Comparison of ENCODE assay signal across 1 cellular context in genomic region chr1:111417755-111418154, GRCh38.
TF ChIP-seq lines count a peak whose summit lies in the region.

No MANE protein-coding gene starts in this region.

TF ChIP-seq in HepG2, 621 proteins besides CTCF, POLR2A, EP300 and RAD21 (continued from another document and continues in another):
- TF ChIP-seq, protein P1, sequence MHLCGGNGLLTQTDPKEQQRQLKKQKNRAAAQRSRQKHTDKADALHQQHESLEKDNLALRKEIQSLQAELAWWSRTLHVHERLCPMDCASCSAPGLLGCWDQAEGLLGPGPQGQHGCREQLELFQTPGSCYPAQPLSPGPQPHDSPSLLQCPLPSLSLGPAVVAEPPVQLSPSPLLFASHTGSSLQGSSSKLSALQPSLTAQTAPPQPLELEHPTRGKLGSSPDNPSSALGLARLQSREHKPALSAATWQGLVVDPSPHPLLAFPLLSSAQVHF (CRISPR knock-in tag; IDR thresholded peaks at IDR 0.05) = no peak
- TF ChIP-seq SOX5 (CRISPR knock-in tag; IDR thresholded peaks at IDR 0.05; ENCODE audit: borderline replicate concordance) (peak; percentile 60; the same call in 1 of the 2 replicates), ZNF274 (CRISPR knock-in tag; IDR thresholded peaks at IDR 0.05) (no peak), JUN (CRISPR knock-in tag; IDR thresholded peaks at IDR 0.05) (0 out of 2 replicates have a peak, but pooled peaks have one; percentile 23), KAT8 (CRISPR knock-in tag; IDR thresholded peaks at IDR 0.05) (peak; percentile 71; the same call in 1 of the 2 replicates), ZSCAN20 (CRISPR knock-in tag; IDR thresholded peaks at IDR 0.05; ENCODE audit: borderline replicate concordance) (no peak), FOXA3 (CRISPR knock-in tag; IDR thresholded peaks at IDR 0.05) (peak; percentile 99), TBX2 (CRISPR knock-in tag; IDR thresholded peaks at IDR 0.05; ENCODE audit: borderline replicate concordance) (0 out of 2 replicates have a peak, but pooled peaks have one; percentile 22), ARNTL (CRISPR knock-in tag; IDR thresholded peaks at IDR 0.05) (0 out of 2 replicates have a peak, but pooled peaks have one; percentile 45), TGIF2 (CRISPR knock-in tag; IDR thresholded peaks at IDR 0.05) (peak; percentile 79; the same call in 1 of the 2 replicates), ZBTB20 (CRISPR knock-in tag; IDR thresholded peaks at IDR 0.05; ENCODE audit: borderline replicate concordance, low read depth) (peak; percentile 89; the same call in 1 of the 2 replicates), ZNF788 (CRISPR knock-in tag; IDR thresholded peaks at IDR 0.05; ENCODE audit: borderline replicate concordance) (0 out of 2 replicates have a peak, but pooled peaks have one; percentile 31), HOXA7 (CRISPR knock-in tag; IDR thresholded peaks at IDR 0.05) (no peak), MZF1 (CRISPR knock-in tag; IDR thresholded peaks at IDR 0.05; ENCODE audit: borderline replicate concordance) (no peak), FOXP1 (IDR thresholded peaks at IDR 0.05) (peak; percentile 55), FOXP1 (CRISPR knock-in tag; IDR thresholded peaks at IDR 0.05) (peak; percentile 92), FOXO1 (CRISPR knock-in tag; IDR thresholded peaks at IDR 0.05) (peak; percentile 87), IKZF5 (CRISPR knock-in tag; IDR thresholded peaks at IDR 0.05) (peak; percentile 74; the same call in 1 of the 2 replicates), ZBTB8A (CRISPR knock-in tag; IDR thresholded peaks at IDR 0.05; ENCODE audit: borderline replicate concordance, low read depth) (no peak), ZFP36L2 (CRISPR knock-in tag; IDR thresholded peaks at IDR 0.05) (no peak), CREM (IDR thresholded peaks at IDR 0.05) (peak; percentile 51; the same call in 1 of the 2 replicates), CREM (CRISPR knock-in tag; IDR thresholded peaks at IDR 0.05) (no peak), SIX1 (CRISPR knock-in tag; IDR thresholded peaks at IDR 0.05; ENCODE audit: borderline replicate concordance) (no peak), PHF8 (CRISPR knock-in tag; IDR thresholded peaks at IDR 0.05) (no peak), RARA (CRISPR knock-in tag; IDR thresholded peaks at IDR 0.05) (peak; percentile 81), POGZ (CRISPR knock-in tag; IDR thresholded peaks at IDR 0.05) (0 out of 2 replicates have a peak, but pooled peaks have one; percentile 52), ZBTB42 (CRISPR knock-in tag; IDR thresholded peaks at IDR 0.05) (no peak), MEF2D (CRISPR knock-in tag; IDR thresholded peaks at IDR 0.05) (peak; percentile 99), ZSCAN12 (CRISPR knock-in tag; IDR thresholded peaks at IDR 0.05) (no peak), ZNF138 (CRISPR knock-in tag; IDR thresholded peaks at IDR 0.05; ENCODE audit: low read depth) (no peak), ZNF329 (CRISPR knock-in tag; IDR thresholded peaks at IDR 0.05; ENCODE audit: low read depth) (no peak), GATAD2A (CRISPR knock-in tag; IDR thresholded peaks at IDR 0.05) (peak; percentile 89), MIER2 (CRISPR knock-in tag; IDR thresholded peaks at IDR 0.05) (0 out of 2 replicates have a peak, but pooled peaks have one; percentile 28), SPEN (CRISPR knock-in tag; IDR thresholded peaks at IDR 0.05; ENCODE audit: low read depth) (no peak), NCOA2 (CRISPR knock-in tag; IDR thresholded peaks at IDR 0.05) (peak; percentile 69), ZHX1 (CRISPR knock-in tag; IDR thresholded peaks at IDR 0.05; ENCODE audit: low read depth) (no peak), FOSL2 (CRISPR knock-in tag; IDR thresholded peaks at IDR 0.05) (peak; percentile 28; the same call in 1 of the 2 replicates), ISL2 (CRISPR knock-in tag; IDR thresholded peaks at IDR 0.05) (peak; percentile 62; the same call in 1 of the 2 replicates), FOXJ3 (CRISPR knock-in tag; IDR thresholded peaks at IDR 0.05; ENCODE audit: borderline replicate concordance) (peak; percentile 78; the same call in 1 of the 2 replicates), KLF16 (CRISPR knock-in tag; IDR thresholded peaks at IDR 0.05) (peak in 1 of 2 experiments; percentile 55; a peak in 1 of 4 replicates), THRA (CRISPR knock-in tag; IDR thresholded peaks at IDR 0.05; ENCODE audit: borderline replicate concordance) (0 out of 2 replicates have a peak, but pooled peaks have one; percentile 13), PHF5A (CRISPR knock-in tag; IDR thresholded peaks at IDR 0.05; ENCODE audit: low read depth, unreplicated experiment) (no peak), TEAD3 (CRISPR knock-in tag; optimal IDR thresholded peaks at IDR 0.05; ENCODE audit: borderline replicate concordance) (peak; percentile 100), ZNF607 (CRISPR knock-in tag; IDR thresholded peaks at IDR 0.05; ENCODE audit: borderline replicate concordance) (peak; percentile 50; the same call in 1 of the 2 replicates), ZFP62 (CRISPR knock-in tag; IDR thresholded peaks at IDR 0.05) (no peak), MTF1 (CRISPR knock-in tag; IDR thresholded peaks at IDR 0.05) (no peak), GABPA (IDR thresholded peaks at IDR 0.05; ENCODE audit: low read depth, low read length) (no peak), GABPA (CRISPR knock-in tag; IDR thresholded peaks at IDR 0.05; ENCODE audit: low read depth) (0 out of 2 replicates have a peak, but pooled peaks have one; percentile 37), SOX13 (IDR thresholded peaks at IDR 0.05) (no peak), SOX13 (CRISPR knock-in tag; conservative IDR thresholded peaks at IDR 0.05 in 1 of 2, IDR thresholded peaks at IDR 0.05 in 1 of 2) (peak in 1 of 2 experiments; percentile 76; a peak in 2 of 4 replicates), ESRRA (CRISPR knock-in tag; IDR thresholded peaks at IDR 0.05; ENCODE audit: low read depth) (no peak), HOXD1 (CRISPR knock-in tag; IDR thresholded peaks at IDR 0.05) (no peak), ZNF543 (CRISPR knock-in tag; IDR thresholded peaks at IDR 0.05) (no peak), HHEX (CRISPR knock-in tag; IDR thresholded peaks at IDR 0.05) (0 out of 2 replicates have a peak, but pooled peaks have one; percentile 29)
- TF ChIP-seq, protein P2, sequence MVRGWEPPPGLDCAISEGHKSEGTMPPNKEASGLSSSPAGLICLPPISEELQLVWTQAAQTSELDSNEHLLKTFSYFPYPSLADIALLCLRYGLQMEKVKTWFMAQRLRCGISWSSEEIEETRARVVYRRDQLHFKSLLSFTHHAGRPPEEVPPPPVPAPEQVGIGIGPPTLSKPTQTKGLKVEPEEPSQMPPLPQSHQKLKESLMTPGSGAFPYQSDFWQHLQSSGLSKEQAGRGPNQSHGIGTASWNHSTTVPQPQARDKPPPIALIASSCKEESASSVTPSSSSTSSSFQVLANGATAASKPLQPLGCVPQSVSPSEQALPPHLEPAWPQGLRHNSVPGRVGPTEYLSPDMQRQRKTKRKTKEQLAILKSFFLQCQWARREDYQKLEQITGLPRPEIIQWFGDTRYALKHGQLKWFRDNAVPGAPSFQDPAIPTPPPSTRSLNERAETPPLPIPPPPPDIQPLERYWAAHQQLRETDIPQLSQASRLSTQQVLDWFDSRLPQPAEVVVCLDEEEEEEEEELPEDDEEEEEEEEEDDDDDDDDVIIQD (CRISPR knock-in tag; IDR thresholded peaks at IDR 0.05; ENCODE audit: low read depth) = peak; percentile 45; the same call in 1 of the 2 replicates
- TF ChIP-seq, protein P3, sequence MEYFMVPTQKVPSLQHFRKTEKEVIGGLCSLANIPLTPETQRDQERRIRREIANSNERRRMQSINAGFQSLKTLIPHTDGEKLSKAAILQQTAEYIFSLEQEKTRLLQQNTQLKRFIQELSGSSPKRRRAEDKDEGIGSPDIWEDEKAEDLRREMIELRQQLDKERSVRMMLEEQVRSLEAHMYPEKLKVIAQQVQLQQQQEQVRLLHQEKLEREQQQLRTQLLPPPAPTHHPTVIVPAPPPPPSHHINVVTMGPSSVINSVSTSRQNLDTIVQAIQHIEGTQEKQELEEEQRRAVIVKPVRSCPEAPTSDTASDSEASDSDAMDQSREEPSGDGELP (IDR thresholded peaks at IDR 0.05; ENCODE audit: borderline replicate concordance, low read depth) = peak; percentile 60; the same call in 1 of the 2 replicates
- TF ChIP-seq, protein P4, sequence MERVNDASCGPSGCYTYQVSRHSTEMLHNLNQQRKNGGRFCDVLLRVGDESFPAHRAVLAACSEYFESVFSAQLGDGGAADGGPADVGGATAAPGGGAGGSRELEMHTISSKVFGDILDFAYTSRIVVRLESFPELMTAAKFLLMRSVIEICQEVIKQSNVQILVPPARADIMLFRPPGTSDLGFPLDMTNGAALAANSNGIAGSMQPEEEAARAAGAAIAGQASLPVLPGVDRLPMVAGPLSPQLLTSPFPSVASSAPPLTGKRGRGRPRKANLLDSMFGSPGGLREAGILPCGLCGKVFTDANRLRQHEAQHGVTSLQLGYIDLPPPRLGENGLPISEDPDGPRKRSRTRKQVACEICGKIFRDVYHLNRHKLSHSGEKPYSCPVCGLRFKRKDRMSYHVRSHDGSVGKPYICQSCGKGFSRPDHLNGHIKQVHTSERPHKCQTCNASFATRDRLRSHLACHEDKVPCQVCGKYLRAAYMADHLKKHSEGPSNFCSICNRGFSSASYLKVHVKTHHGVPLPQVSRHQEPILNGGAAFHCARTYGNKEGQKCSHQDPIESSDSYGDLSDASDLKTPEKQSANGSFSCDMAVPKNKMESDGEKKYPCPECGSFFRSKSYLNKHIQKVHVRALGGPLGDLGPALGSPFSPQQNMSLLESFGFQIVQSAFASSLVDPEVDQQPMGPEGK (CRISPR knock-in tag; IDR thresholded peaks at IDR 0.05) = peak; percentile 77
- TF ChIP-seq, protein P5, sequence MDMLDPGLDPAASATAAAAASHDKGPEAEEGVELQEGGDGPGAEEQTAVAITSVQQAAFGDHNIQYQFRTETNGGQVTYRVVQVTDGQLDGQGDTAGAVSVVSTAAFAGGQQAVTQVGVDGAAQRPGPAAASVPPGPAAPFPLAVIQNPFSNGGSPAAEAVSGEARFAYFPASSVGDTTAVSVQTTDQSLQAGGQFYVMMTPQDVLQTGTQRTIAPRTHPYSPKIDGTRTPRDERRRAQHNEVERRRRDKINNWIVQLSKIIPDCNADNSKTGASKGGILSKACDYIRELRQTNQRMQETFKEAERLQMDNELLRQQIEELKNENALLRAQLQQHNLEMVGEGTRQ (IDR thresholded peaks at IDR 0.05; ENCODE audit: low read depth, low read length) = no peak
- TF ChIP-seq, protein P5 (CRISPR knock-in tag; IDR thresholded peaks at IDR 0.05; ENCODE audit: borderline replicate concordance) = no peak
- TF ChIP-seq, protein P6, sequence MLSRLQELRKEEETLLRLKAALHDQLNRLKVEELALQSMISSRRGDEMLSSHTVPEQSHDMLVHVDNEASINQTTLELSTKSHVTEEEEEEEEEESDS (CRISPR knock-in tag; IDR thresholded peaks at IDR 0.05; ENCODE audit: borderline replicate concordance) = no peak
